ENCODE assay signal across 1 cellular context in the genomic region with DNA sequence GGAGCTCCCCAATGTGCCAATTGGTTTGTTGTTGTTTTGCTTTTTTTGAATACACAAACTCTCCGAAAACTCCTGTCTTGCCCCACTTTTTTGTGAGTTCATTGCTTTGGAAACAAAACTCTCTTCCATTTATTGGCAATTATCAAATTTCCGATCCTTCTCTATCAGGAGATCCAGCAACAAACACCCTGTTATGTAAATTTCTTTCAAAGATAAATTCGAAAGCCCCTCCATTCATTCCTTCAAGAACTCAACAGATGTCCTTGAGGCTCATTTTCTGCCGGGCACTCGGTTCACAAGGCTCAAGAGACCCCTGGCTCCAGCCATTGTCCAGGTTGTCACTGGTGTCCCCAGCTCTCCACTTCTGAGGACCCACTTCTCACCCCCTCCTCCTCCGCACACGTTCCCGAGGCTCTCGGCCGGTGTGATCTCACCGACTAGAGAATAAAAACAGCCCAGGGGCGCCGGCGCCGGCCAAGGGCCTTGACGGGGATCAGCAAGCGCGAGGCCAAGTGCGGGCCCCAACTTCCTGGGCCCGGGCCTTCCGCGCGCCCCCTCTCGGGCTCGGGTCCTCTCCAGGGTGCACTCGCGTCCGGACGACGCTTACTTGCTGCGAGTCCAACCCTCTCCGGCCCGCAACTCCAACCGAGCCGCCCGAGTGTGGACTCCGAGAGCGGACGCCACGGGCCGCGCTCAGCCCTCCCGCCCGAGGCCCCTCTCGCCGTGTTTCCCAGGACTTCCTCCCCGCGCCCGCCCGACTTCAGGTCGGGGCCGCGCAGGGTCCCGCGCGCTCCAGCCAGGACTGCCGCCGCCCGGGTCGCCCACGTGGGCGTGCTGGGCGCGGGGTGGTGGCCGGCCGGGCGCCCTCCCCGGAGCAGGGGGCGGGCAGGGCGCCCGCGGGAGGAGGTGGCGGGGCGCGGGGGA.
TF ChIP-seq lines count a peak whose summit lies in the region.

No MANE protein-coding gene starts in this region.

TF ChIP-seq in K562, 482 proteins besides CTCF, POLR2A, EP300 and RAD21 (continued from another document and continues in another):
- TF ChIP-seq, protein P1, sequence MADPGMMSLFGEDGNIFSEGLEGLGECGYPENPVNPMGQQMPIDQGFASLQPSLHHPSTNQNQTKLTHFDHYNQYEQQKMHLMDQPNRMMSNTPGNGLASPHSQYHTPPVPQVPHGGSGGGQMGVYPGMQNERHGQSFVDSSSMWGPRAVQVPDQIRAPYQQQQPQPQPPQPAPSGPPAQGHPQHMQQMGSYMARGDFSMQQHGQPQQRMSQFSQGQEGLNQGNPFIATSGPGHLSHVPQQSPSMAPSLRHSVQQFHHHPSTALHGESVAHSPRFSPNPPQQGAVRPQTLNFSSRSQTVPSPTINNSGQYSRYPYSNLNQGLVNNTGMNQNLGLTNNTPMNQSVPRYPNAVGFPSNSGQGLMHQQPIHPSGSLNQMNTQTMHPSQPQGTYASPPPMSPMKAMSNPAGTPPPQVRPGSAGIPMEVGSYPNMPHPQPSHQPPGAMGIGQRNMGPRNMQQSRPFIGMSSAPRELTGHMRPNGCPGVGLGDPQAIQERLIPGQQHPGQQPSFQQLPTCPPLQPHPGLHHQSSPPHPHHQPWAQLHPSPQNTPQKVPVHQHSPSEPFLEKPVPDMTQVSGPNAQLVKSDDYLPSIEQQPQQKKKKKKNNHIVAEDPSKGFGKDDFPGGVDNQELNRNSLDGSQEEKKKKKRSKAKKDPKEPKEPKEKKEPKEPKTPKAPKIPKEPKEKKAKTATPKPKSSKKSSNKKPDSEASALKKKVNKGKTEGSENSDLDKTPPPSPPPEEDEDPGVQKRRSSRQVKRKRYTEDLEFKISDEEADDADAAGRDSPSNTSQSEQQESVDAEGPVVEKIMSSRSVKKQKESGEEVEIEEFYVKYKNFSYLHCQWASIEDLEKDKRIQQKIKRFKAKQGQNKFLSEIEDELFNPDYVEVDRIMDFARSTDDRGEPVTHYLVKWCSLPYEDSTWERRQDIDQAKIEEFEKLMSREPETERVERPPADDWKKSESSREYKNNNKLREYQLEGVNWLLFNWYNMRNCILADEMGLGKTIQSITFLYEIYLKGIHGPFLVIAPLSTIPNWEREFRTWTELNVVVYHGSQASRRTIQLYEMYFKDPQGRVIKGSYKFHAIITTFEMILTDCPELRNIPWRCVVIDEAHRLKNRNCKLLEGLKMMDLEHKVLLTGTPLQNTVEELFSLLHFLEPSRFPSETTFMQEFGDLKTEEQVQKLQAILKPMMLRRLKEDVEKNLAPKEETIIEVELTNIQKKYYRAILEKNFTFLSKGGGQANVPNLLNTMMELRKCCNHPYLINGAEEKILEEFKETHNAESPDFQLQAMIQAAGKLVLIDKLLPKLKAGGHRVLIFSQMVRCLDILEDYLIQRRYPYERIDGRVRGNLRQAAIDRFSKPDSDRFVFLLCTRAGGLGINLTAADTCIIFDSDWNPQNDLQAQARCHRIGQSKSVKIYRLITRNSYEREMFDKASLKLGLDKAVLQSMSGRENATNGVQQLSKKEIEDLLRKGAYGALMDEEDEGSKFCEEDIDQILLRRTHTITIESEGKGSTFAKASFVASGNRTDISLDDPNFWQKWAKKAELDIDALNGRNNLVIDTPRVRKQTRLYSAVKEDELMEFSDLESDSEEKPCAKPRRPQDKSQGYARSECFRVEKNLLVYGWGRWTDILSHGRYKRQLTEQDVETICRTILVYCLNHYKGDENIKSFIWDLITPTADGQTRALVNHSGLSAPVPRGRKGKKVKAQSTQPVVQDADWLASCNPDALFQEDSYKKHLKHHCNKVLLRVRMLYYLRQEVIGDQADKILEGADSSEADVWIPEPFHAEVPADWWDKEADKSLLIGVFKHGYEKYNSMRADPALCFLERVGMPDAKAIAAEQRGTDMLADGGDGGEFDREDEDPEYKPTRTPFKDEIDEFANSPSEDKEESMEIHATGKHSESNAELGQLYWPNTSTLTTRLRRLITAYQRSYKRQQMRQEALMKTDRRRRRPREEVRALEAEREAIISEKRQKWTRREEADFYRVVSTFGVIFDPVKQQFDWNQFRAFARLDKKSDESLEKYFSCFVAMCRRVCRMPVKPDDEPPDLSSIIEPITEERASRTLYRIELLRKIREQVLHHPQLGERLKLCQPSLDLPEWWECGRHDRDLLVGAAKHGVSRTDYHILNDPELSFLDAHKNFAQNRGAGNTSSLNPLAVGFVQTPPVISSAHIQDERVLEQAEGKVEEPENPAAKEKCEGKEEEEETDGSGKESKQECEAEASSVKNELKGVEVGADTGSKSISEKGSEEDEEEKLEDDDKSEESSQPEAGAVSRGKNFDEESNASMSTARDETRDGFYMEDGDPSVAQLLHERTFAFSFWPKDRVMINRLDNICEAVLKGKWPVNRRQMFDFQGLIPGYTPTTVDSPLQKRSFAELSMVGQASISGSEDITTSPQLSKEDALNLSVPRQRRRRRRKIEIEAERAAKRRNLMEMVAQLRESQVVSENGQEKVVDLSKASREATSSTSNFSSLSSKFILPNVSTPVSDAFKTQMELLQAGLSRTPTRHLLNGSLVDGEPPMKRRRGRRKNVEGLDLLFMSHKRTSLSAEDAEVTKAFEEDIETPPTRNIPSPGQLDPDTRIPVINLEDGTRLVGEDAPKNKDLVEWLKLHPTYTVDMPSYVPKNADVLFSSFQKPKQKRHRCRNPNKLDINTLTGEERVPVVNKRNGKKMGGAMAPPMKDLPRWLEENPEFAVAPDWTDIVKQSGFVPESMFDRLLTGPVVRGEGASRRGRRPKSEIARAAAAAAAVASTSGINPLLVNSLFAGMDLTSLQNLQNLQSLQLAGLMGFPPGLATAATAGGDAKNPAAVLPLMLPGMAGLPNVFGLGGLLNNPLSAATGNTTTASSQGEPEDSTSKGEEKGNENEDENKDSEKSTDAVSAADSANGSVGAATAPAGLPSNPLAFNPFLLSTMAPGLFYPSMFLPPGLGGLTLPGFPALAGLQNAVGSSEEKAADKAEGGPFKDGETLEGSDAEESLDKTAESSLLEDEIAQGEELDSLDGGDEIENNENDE (IDR thresholded peaks at IDR 0.05; ENCODE audit: low read depth, low read length), result no peak
- TF ChIP-seq, protein P2, sequence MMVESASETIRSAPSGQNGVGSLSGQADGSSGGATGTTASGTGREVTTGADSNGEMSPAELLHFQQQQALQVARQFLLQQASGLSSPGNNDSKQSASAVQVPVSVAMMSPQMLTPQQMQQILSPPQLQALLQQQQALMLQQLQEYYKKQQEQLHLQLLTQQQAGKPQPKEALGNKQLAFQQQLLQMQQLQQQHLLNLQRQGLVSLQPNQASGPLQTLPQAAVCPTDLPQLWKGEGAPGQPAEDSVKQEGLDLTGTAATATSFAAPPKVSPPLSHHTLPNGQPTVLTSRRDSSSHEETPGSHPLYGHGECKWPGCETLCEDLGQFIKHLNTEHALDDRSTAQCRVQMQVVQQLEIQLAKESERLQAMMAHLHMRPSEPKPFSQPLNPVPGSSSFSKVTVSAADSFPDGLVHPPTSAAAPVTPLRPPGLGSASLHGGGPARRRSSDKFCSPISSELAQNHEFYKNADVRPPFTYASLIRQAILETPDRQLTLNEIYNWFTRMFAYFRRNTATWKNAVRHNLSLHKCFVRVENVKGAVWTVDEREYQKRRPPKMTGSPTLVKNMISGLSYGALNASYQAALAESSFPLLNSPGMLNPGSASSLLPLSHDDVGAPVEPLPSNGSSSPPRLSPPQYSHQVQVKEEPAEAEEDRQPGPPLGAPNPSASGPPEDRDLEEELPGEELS (CRISPR knock-in tag; IDR thresholded peaks at IDR 0.05; ENCODE audit: borderline replicate concordance), result no peak
- TF ChIP-seq TCF7 (IDR thresholded peaks at IDR 0.05; ENCODE audit: borderline replicate concordance), result no peak
- no peak for TF ChIP-seq YY1 (IDR thresholded peaks at IDR 0.05; ENCODE audit: borderline replicate concordance in 1 of 3, control insufficient read depth in 1 of 3, extremely low read depth in 1 of 3, insufficient read depth in 3 of 3, insufficient read length in 1 of 3, insufficient replicate concordance in 2 of 3, low read depth in 1 of 3, low read length in 2 of 3)
- TF ChIP-seq OTX1 (CRISPR knock-in tag; IDR thresholded peaks at IDR 0.05), result no peak
- no peak for TF ChIP-seq ARID3B (CRISPR knock-in tag; IDR thresholded peaks at IDR 0.05; ENCODE audit: borderline replicate concordance)
- TF ChIP-seq DLX4 (CRISPR knock-in tag; IDR thresholded peaks at IDR 0.05), result no peak
- TF ChIP-seq ZNF184 (CRISPR knock-in tag; IDR thresholded peaks at IDR 0.05), result no peak
- no peak for TF ChIP-seq LARP7 (IDR thresholded peaks at IDR 0.05)
- peak; percentile 66 for TF ChIP-seq RB1 (IDR thresholded peaks at IDR 0.05; ENCODE audit: low read depth)
- no peak for TF ChIP-seq ZNF311 (CRISPR knock-in tag; IDR thresholded peaks at IDR 0.05)
- no peak for TF ChIP-seq C11orf30 (IDR thresholded peaks at IDR 0.05; ENCODE audit: low read depth)
- TF ChIP-seq GABPB1 (CRISPR knock-in tag; IDR thresholded peaks at IDR 0.05), result no peak
- no peak for TF ChIP-seq REST (CRISPR knock-in tag; IDR thresholded peaks at IDR 0.05; ENCODE audit: low read depth)
- TF ChIP-seq MCM2 (IDR thresholded peaks at IDR 0.05; ENCODE audit: low read depth), result no peak
- no peak for TF ChIP-seq ZNF511 (CRISPR knock-in tag; IDR thresholded peaks at IDR 0.05)
- TF ChIP-seq NUFIP1 (IDR thresholded peaks at IDR 0.05; ENCODE audit: partially characterized antibody), result no peak
- TF ChIP-seq ZNF133 (CRISPR knock-in tag; IDR thresholded peaks at IDR 0.05), result no peak
- TF ChIP-seq MCM5 (IDR thresholded peaks at IDR 0.05; ENCODE audit: low read depth), result no peak
- TF ChIP-seq RUNX1 (IDR thresholded peaks at IDR 0.05; ENCODE audit: low read depth), result no peak
- TF ChIP-seq ZSCAN29 (IDR thresholded peaks at IDR 0.05), result no peak
- TF ChIP-seq SREBF1 (IDR thresholded peaks at IDR 0.05; ENCODE audit: borderline replicate concordance, low read depth, low read length), result no peak
- TF ChIP-seq CHD2 (IDR thresholded peaks at IDR 0.05; ENCODE audit: low read depth, low read length), result no peak
- TF ChIP-seq, protein P3, sequence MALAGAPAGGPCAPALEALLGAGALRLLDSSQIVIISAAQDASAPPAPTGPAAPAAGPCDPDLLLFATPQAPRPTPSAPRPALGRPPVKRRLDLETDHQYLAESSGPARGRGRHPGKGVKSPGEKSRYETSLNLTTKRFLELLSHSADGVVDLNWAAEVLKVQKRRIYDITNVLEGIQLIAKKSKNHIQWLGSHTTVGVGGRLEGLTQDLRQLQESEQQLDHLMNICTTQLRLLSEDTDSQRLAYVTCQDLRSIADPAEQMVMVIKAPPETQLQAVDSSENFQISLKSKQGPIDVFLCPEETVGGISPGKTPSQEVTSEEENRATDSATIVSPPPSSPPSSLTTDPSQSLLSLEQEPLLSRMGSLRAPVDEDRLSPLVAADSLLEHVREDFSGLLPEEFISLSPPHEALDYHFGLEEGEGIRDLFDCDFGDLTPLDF (CRISPR knock-in tag; IDR thresholded peaks at IDR 0.05), result no peak
- no peak for TF ChIP-seq HDAC1 (IDR thresholded peaks at IDR 0.05)
- no peak; the same call in 1 of the 2 replicates for TF ChIP-seq CBX1 (IDR thresholded peaks at IDR 0.05; ENCODE audit: low read depth)
- TF ChIP-seq SIX5 (IDR thresholded peaks at IDR 0.05; ENCODE audit: borderline replicate concordance in 1 of 2, insufficient read depth in 1 of 2, low read depth in 1 of 2, low read length in 2 of 2), result no peak
- no peak for TF ChIP-seq ZNF561 (CRISPR knock-in tag; conservative IDR thresholded peaks at IDR 0.05)
- no peak for TF ChIP-seq TAF15 (IDR thresholded peaks at IDR 0.05; ENCODE audit: low read depth, low read length)
- TF ChIP-seq ZNF212 (CRISPR knock-in tag; IDR thresholded peaks at IDR 0.05), result no peak
